In genomic region chr12:120175537-120175936, GRCh38 we compare ENCODE assay signal across 25 cellular contexts.
"Had no signal": no experiment of that assay in that cellular context is flagged by ENCODE, and none has a peak within 500 bp of the region (broad histone marks: within the 10 kb centered on the region; RNA-seq: fewer than 3 reads in every experiment).

No MANE protein-coding gene starts in this region.

- H3K4me1 ChIP-seq: Peyer's patch, SJSA1 had no signal

- H3K27me3 Mint-ChIP-seq: activated CD8-positive, alpha-beta T cell treated with anti-CD3 and anti-CD28 coated beads for 36 hours; activated naive CD4-positive, alpha-beta T cell treated with anti-CD3 and anti-CD28 coated beads, Interleukin-2, amount 50 U/mL, for 24 hours had no signal

- H3K27ac Mint-ChIP-seq: activated naive CD4-positive, alpha-beta T cell treated with anti-CD3 and anti-CD28 coated beads, Interleukin-2, amount 50 U/mL, for 24 hours; activated T-helper 1 cell treated with anti-CD3 and anti-CD28 coated beads, Interleukin-12 subunit alpha, Interleukin-12 subunit beta, Interleukin-2, Interleukin-4 antibody, amounts not matched to agents 30 ng/mL and 10 ng/mL and 1 ng/mL, durations not matched to agents 14 hours and 24 hours and 36 hours had no signal

- H3K4me1 Mint-ChIP-seq: activated naive CD4-positive, alpha-beta T cell treated with anti-CD3 and anti-CD28 coated beads, Interleukin-2, amount 50 U/mL, for 24 hours had no signal

- H3K27me3 ChIP-seq: body of pancreas, Peyer's patch, SJSA1 had no signal

- H3K27ac ChIP-seq: body of pancreas, Peyer's patch, SJSA1 had no signal

- H3K9me3 ChIP-seq: body of pancreas, Peyer's patch, SJSA1 had no signal

- H3K4me3 Mint-ChIP-seq: activated CD8-positive, alpha-beta T cell treated with anti-CD3 and anti-CD28 coated beads for 36 hours; activated naive CD4-positive, alpha-beta T cell treated with anti-CD3 and anti-CD28 coated beads, Interleukin-2, amount 50 U/mL, for 24 hours; activated T-helper 1 cell treated with anti-CD3 and anti-CD28 coated beads, Interleukin-12 subunit alpha, Interleukin-12 subunit beta, Interleukin-2, Interleukin-4 antibody, amounts not matched to agents 30 ng/mL and 10 ng/mL and 1 ng/mL, durations not matched to agents 14 hours and 24 hours and 36 hours had no signal

- H3K9me3 Mint-ChIP-seq: activated CD8-positive, alpha-beta T cell treated with anti-CD3 and anti-CD28 coated beads for 36 hours; activated naive CD4-positive, alpha-beta T cell treated with anti-CD3 and anti-CD28 coated beads, Interleukin-2, amount 50 U/mL, for 24 hours; activated T-helper 1 cell treated with anti-CD3 and anti-CD28 coated beads, Interleukin-12 subunit alpha, Interleukin-12 subunit beta, Interleukin-2, Interleukin-4 antibody, amounts not matched to agents 30 ng/mL and 10 ng/mL and 1 ng/mL, durations not matched to agents 14 hours and 24 hours and 36 hours had no signal

- DNase-seq: activated CD4-positive, alpha-beta T cell treated with anti-CD3 and anti-CD28 coated beads for 4 hours; activated CD8-positive, alpha-beta memory T cell treated with anti-CD3 and anti-CD28 coated beads, Interleukin-2, amount 50 U/mL, for 4 hours; activated CD8-positive, alpha-beta T cell treated with anti-CD3 and anti-CD28 coated beads for 36 hours; activated effector memory CD4-positive, alpha-beta T cell treated with Interleukin-2 at 50 U/mL for 16 hours; activated naive CD4-positive, alpha-beta T cell; body of pancreas; central memory CD4-positive, alpha-beta T cell; KBM-7; NCI-H1048; NCI-H2029; NCI-H2107; NCI-H2171 treated with DMSO at 0.1 percent for 48 hours; NCI-H345; NCI-H510A; NCI-H526 treated with DMSO at 0.1 percent for 48 hours; NCI-H82; OCI-M1; Peyer's patch; SHP77; SW 1271 had no signal

- ATAC-seq: activated CD4-positive, CD25-positive, alpha-beta regulatory T cell treated with anti-CD3 and anti-CD28 coated beads, Interleukin-2, amount 50 U/mL, for 24 hours; activated CD8-positive, alpha-beta T cell treated with anti-CD3 and anti-CD28 coated beads for 36 hours; body of pancreas; SK-N-SH treated with all-trans-retinoic acid at 6 μM for 48 hours had no signal

- H3K4me3 ChIP-seq: body of pancreas, Peyer's patch, SJSA1 had no signal
